Comparison of ENCODE assay signal across 9 cellular contexts in the genomic region with DNA sequence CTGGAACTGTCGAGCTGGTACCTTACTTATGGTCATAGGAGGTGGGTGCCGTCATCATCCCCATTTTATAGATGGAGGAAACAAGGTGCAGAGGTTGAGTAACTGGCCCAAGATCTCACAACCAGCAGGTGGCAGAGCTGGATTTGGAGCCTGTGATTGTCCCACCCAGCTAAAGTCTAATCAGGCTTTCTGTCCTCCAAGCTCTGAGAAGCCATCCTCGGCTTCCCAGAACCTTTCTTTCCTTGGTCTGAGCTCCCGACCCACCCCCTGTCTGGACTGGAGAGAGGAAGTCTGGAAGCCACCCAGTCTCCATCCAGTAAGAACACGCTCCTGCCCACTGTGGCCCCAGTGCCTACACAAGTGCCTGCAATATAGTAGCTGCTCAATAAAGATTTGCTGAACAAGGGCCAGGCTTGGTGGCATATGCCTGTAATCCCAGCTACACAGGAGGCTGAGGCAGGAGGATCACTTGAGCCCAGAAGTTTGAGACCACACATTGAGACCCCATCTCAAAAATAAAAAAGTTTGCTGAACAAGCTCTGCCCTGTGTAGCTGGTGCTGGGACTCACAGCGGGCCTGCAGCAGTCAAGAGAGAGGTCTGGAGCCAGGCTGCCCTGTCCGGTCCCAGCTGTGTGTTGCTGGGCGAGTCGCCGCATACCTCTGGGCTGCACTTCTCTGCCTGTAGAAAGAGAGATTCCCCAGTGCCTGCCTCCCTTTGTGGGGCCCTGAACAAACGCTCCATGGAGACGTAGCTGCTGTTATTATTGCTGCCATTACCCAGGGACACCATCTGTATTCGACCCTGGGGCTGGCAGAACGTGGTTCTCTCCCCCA. TPM values are rescaled to one million over a fixed set of nuclear protein-coding genes. Genes with fewer than 3 reads are reported as not detected.
DNase-seq lines count a peak whose midpoint lies in the region; FAIRE-seq and TF ChIP-seq lines count a peak whose summit lies in the region.
"Had no signal": no experiment of that assay in that cellular context is flagged by ENCODE, and none has a peak within 500 bp of the region (broad histone marks: within the 10 kb centered on the region; RNA-seq: fewer than 3 reads in every experiment).

No MANE protein-coding gene starts in this region.

- H3K4me3 ChIP-seq in Karpas-422 (ENCODE audit: low read length) (no peak overlapping the region), bronchial epithelial cell (ENCODE audit: low read depth, low read length) (no peak overlapping the region), tibial nerve (no peak overlapping the region)
- H3K4me3 ChIP-seq: MG63 had no signal

- 56 to 57% methylated on average over 14 of the region's 14 CpGs for WGBS in tibial nerve, 2 donors

- H3K9me3 ChIP-seq in Karpas-422 (ENCODE audit: low read length) (no peaks in the 10 kb centered on the region), tibial nerve (no peaks in the 10 kb centered on the region)
- H3K9me3 ChIP-seq: MG63 had no signal

- H3K36me3 ChIP-seq in Karpas-422 (ENCODE audit: insufficient read depth, low read length) (no peaks in the 10 kb centered on the region), bronchial epithelial cell (ENCODE audit: control insufficient read depth, insufficient read depth, low read length) (no peaks in the 10 kb centered on the region), tibial nerve (no peaks in the 10 kb centered on the region)
- H3K36me3 ChIP-seq: MG63 had no signal

- H3K79me2 ChIP-seq in Karpas-422 (ENCODE audit: low read length) = no peaks in the 10 kb centered on the region

- H2AFZ ChIP-seq in Karpas-422 (ENCODE audit: low read length) = no peak overlapping the region

- TF ChIP-seq CTCF in bronchial epithelial cell (IDR thresholded peaks at IDR 0.05; ENCODE audit: insufficient read depth, low read length, severe bottlenecking) (peak; percentile 54), osteocyte (IDR thresholded peaks at IDR 0.05) (peak; percentile 42), tibial nerve (IDR thresholded peaks at IDR 0.05) (peak in 1 of 5 experiments; percentile 11)

- no peaks in the 10 kb centered on the region for H4K20me1 ChIP-seq in Karpas-422 (ENCODE audit: insufficient read depth, low read depth, low read length)

- H3K27me3 Mint-ChIP-seq in osteocyte (ENCODE audit: unreplicated experiment) = peaks cover 18% of the 10 kb centered on the region

- H3K9me3 Mint-ChIP-seq in osteocyte (ENCODE audit: unreplicated experiment) = no peaks in the 10 kb centered on the region

- H3K27ac Mint-ChIP-seq in osteocyte (ENCODE audit: unreplicated experiment) = no peak overlapping the region

- FAIRE-seq in bronchial epithelial cell (lab: Jason Lieb, UNC) = no peak

- no peak for TF ChIP-seq EP300 in tibial nerve (IDR thresholded peaks at IDR 0.05)

- H3K4me3 Mint-ChIP-seq in osteocyte (ENCODE audit: unreplicated experiment) = no peak overlapping the region

- H3K4me1 Mint-ChIP-seq in osteocyte (ENCODE audit: unreplicated experiment) = no peaks in the 10 kb centered on the region

- H3K9me2 ChIP-seq in Karpas-422 (replicated peaks; ENCODE audit: insufficient read depth, low read length) = no peaks in the 10 kb centered on the region

- TF ChIP-seq POLR2A in tibial nerve (IDR thresholded peaks at IDR 0.05) = no peak

- H3K4me2 ChIP-seq in Karpas-422 (ENCODE audit: low read depth, low read length, poor library complexity, severe bottlenecking) = no peak overlapping the region

- H3K9ac ChIP-seq in Karpas-422 (ENCODE audit: low read length) = no peak overlapping the region

- peak; percentile 6 for DNase-seq in NCI-H1694 treated with DMSO at 0.1 percent for 48 hours (lab: John Stamatoyannopoulos, UW)
- DNase-seq in NCI-H1694 (lab: John Stamatoyannopoulos, UW) = no peak
- DNase-seq in Karpas-422 = peak; percentile 72
- peak; percentile 23 for DNase-seq in bronchial epithelial cell (ENCODE audit: low read depth)
- peak; percentile 77 for DNase-seq in osteocyte (ENCODE audit: extremely low spot score, unreplicated experiment)
- no peak for DNase-seq in tibial nerve (ENCODE audit: low spot score in 2 of 2)
- DNase-seq in NCI-H1930 (lab: John Stamatoyannopoulos, UW) = no peak
- no peak for DNase-seq in NCI-H524 treated with DMSO at 0.1 percent for 48 hours (lab: John Stamatoyannopoulos, UW)
- DNase-seq: MG63 had no signal

- H3K36me3 Mint-ChIP-seq in osteocyte (ENCODE audit: unreplicated experiment) = no peaks in the 10 kb centered on the region

- H3K4me1 ChIP-seq in Karpas-422 (ENCODE audit: low read length) = no peaks in the 10 kb centered on the region
- H3K4me1 ChIP-seq in tibial nerve = no peaks in the 10 kb centered on the region

- no peak overlapping the region for H3K27ac ChIP-seq in Karpas-422 (ENCODE audit: low read length)
- no peak overlapping the region for H3K27ac ChIP-seq in tibial nerve

- H3K27me3 ChIP-seq in Karpas-422 (ENCODE audit: low read length) (no peaks in the 10 kb centered on the region), bronchial epithelial cell (ENCODE audit: control insufficient read depth, insufficient read depth, low read length) (no peaks in the 10 kb centered on the region), tibial nerve (peaks cover 0 to 25% of the 10 kb centered on the region in 2 donors)

RNA-seq across cellular contexts. Expression of gene DLGAP4, which starts 32.5 kb away (rescaled TPM):
- 7.5 and 7.6 TPM in 2 replicates for total RNA-seq in Karpas-422 (2014; rRNA removed; shearing (Covaris generic); ENCODE audit: low replicate concordance)
- total RNA-seq in bronchial epithelial cell (5.5 and 15.5 TPM in 2 replicates), osteocyte (125 and 134 TPM in 2 replicates), tibial nerve (10 to 100 TPM; 46.1 to 97.5 (median 52.5) TPM)

RNA-seq across cellular contexts. Expression of gene AAR2, which starts 37.4 kb away (rescaled TPM):
- 24.9 and 28.4 TPM in 2 replicates for total RNA-seq in Karpas-422 (2014; rRNA removed; shearing (Covaris generic); ENCODE audit: low replicate concordance)
- 13.7 and 16.5 TPM in 2 replicates for total RNA-seq in bronchial epithelial cell
- 32.8 and 36.1 TPM in 2 replicates for total RNA-seq in osteocyte
- total RNA-seq in tibial nerve = 10 to 100 TPM; 24.5 to 35.6 (median 28.6) TPM

Comparison
In these comparisons a context has a peak if more than half of its experiments do, and no peak if none do; other contexts are left out.
1. DNase-seq: peak in NCI-H1694 treated with DMSO at 0.1 percent for 48 hours (single experiment), Karpas-422 (single experiment), bronchial epithelial cell (single experiment) and osteocyte (single experiment); none in NCI-H1694 (single experiment), tibial nerve (0 of 2), NCI-H1930 (0 of 2) and NCI-H524 treated with DMSO at 0.1 percent for 48 hours (single experiment).